In the genomic region with DNA sequence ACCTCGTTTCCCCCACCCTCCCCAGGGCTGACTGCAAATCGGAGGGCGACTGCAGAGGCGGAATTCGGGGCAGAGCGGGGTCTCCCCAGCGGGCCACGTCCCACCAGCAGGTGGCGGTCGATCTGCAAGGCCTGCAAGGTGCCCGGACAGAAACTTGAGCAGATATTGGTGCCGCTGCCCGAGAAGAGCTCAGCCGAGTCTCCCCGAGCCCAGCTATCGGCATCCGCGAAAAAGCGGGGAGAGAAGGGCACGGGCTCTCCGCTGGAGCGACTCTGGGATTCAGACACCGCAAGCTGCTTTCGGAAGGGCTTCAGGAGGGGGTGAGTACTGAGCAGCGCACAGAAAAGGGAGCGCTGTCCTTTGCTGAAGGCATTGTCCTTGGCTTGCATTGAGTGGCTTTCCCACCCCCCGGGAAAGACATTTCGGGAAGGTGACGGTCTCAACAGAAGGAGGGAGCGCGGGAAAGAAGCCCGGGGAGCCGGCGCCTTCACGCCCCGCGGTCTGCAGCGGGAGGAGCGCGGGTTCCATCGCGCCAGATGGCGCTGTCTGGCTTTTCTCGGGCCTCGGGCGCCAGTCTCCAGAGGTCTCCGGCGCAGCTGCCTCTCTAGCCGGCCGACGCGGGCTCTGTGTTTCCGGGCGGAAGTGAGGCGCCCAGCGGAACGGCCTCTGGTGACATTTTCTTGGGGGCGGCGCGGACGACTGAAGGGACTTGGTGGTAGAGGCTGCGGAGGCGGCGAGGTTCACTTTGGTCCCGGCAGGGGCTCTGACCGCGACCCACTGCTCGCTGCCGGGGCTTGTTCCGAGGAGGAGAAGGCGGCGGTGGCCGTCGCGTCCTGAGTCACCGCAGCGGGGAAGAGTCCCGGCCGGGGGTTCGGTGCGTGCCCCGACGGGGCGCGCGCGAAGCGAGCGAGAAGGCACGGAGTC, we compare ENCODE assay signal across 1 cellular context.
A peak's percentile ranks its signal among the peaks of the same experiment; 100 is the strongest.
TF ChIP-seq lines count a peak whose summit lies in the region.

No MANE protein-coding gene starts in this region.

TF ChIP-seq in K562, 482 proteins besides CTCF, POLR2A, EP300 and RAD21 (continued from another document and continues in another):
- TF ChIP-seq, protein P1, sequence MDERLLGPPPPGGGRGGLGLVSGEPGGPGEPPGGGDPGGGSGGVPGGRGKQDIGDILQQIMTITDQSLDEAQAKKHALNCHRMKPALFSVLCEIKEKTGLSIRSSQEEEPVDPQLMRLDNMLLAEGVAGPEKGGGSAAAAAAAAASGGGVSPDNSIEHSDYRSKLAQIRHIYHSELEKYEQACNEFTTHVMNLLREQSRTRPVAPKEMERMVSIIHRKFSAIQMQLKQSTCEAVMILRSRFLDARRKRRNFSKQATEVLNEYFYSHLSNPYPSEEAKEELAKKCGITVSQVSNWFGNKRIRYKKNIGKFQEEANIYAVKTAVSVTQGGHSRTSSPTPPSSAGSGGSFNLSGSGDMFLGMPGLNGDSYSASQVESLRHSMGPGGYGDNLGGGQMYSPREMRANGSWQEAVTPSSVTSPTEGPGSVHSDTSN (CRISPR knock-in tag; IDR thresholded peaks at IDR 0.05; ENCODE audit: low read depth): no peak
- TF ChIP-seq, protein P1 (tag; conservative IDR thresholded peaks at IDR 0.05; ENCODE audit: low read depth): no peak
- TF ChIP-seq, protein P2, sequence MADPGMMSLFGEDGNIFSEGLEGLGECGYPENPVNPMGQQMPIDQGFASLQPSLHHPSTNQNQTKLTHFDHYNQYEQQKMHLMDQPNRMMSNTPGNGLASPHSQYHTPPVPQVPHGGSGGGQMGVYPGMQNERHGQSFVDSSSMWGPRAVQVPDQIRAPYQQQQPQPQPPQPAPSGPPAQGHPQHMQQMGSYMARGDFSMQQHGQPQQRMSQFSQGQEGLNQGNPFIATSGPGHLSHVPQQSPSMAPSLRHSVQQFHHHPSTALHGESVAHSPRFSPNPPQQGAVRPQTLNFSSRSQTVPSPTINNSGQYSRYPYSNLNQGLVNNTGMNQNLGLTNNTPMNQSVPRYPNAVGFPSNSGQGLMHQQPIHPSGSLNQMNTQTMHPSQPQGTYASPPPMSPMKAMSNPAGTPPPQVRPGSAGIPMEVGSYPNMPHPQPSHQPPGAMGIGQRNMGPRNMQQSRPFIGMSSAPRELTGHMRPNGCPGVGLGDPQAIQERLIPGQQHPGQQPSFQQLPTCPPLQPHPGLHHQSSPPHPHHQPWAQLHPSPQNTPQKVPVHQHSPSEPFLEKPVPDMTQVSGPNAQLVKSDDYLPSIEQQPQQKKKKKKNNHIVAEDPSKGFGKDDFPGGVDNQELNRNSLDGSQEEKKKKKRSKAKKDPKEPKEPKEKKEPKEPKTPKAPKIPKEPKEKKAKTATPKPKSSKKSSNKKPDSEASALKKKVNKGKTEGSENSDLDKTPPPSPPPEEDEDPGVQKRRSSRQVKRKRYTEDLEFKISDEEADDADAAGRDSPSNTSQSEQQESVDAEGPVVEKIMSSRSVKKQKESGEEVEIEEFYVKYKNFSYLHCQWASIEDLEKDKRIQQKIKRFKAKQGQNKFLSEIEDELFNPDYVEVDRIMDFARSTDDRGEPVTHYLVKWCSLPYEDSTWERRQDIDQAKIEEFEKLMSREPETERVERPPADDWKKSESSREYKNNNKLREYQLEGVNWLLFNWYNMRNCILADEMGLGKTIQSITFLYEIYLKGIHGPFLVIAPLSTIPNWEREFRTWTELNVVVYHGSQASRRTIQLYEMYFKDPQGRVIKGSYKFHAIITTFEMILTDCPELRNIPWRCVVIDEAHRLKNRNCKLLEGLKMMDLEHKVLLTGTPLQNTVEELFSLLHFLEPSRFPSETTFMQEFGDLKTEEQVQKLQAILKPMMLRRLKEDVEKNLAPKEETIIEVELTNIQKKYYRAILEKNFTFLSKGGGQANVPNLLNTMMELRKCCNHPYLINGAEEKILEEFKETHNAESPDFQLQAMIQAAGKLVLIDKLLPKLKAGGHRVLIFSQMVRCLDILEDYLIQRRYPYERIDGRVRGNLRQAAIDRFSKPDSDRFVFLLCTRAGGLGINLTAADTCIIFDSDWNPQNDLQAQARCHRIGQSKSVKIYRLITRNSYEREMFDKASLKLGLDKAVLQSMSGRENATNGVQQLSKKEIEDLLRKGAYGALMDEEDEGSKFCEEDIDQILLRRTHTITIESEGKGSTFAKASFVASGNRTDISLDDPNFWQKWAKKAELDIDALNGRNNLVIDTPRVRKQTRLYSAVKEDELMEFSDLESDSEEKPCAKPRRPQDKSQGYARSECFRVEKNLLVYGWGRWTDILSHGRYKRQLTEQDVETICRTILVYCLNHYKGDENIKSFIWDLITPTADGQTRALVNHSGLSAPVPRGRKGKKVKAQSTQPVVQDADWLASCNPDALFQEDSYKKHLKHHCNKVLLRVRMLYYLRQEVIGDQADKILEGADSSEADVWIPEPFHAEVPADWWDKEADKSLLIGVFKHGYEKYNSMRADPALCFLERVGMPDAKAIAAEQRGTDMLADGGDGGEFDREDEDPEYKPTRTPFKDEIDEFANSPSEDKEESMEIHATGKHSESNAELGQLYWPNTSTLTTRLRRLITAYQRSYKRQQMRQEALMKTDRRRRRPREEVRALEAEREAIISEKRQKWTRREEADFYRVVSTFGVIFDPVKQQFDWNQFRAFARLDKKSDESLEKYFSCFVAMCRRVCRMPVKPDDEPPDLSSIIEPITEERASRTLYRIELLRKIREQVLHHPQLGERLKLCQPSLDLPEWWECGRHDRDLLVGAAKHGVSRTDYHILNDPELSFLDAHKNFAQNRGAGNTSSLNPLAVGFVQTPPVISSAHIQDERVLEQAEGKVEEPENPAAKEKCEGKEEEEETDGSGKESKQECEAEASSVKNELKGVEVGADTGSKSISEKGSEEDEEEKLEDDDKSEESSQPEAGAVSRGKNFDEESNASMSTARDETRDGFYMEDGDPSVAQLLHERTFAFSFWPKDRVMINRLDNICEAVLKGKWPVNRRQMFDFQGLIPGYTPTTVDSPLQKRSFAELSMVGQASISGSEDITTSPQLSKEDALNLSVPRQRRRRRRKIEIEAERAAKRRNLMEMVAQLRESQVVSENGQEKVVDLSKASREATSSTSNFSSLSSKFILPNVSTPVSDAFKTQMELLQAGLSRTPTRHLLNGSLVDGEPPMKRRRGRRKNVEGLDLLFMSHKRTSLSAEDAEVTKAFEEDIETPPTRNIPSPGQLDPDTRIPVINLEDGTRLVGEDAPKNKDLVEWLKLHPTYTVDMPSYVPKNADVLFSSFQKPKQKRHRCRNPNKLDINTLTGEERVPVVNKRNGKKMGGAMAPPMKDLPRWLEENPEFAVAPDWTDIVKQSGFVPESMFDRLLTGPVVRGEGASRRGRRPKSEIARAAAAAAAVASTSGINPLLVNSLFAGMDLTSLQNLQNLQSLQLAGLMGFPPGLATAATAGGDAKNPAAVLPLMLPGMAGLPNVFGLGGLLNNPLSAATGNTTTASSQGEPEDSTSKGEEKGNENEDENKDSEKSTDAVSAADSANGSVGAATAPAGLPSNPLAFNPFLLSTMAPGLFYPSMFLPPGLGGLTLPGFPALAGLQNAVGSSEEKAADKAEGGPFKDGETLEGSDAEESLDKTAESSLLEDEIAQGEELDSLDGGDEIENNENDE (IDR thresholded peaks at IDR 0.05; ENCODE audit: low read depth, low read length): no peak
- TF ChIP-seq CCAR2 (IDR thresholded peaks at IDR 0.05; ENCODE audit: low read depth, low read length) (no peak), CBFB (CRISPR knock-in tag; IDR thresholded peaks at IDR 0.05) (no peak), KAT8 (IDR thresholded peaks at IDR 0.05; ENCODE audit: low read depth) (no peak), NFE2 (IDR thresholded peaks at IDR 0.05; ENCODE audit: low read depth) (no peak), RBM15 (IDR thresholded peaks at IDR 0.05; ENCODE audit: insufficient read depth, low read length) (no peak), SMARCE1 (IDR thresholded peaks at IDR 0.05) (no peak), ZNF3 (CRISPR knock-in tag; IDR thresholded peaks at IDR 0.05) (no peak)
- TF ChIP-seq, protein P3, sequence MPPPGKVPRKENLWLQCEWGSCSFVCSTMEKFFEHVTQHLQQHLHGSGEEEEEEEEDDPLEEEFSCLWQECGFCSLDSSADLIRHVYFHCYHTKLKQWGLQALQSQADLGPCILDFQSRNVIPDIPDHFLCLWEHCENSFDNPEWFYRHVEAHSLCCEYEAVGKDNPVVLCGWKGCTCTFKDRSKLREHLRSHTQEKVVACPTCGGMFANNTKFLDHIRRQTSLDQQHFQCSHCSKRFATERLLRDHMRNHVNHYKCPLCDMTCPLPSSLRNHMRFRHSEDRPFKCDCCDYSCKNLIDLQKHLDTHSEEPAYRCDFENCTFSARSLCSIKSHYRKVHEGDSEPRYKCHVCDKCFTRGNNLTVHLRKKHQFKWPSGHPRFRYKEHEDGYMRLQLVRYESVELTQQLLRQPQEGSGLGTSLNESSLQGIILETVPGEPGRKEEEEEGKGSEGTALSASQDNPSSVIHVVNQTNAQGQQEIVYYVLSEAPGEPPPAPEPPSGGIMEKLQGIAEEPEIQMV (tag; conservative IDR thresholded peaks at IDR 0.05; ENCODE audit: low read depth): no peak
- TF ChIP-seq, protein P4, sequence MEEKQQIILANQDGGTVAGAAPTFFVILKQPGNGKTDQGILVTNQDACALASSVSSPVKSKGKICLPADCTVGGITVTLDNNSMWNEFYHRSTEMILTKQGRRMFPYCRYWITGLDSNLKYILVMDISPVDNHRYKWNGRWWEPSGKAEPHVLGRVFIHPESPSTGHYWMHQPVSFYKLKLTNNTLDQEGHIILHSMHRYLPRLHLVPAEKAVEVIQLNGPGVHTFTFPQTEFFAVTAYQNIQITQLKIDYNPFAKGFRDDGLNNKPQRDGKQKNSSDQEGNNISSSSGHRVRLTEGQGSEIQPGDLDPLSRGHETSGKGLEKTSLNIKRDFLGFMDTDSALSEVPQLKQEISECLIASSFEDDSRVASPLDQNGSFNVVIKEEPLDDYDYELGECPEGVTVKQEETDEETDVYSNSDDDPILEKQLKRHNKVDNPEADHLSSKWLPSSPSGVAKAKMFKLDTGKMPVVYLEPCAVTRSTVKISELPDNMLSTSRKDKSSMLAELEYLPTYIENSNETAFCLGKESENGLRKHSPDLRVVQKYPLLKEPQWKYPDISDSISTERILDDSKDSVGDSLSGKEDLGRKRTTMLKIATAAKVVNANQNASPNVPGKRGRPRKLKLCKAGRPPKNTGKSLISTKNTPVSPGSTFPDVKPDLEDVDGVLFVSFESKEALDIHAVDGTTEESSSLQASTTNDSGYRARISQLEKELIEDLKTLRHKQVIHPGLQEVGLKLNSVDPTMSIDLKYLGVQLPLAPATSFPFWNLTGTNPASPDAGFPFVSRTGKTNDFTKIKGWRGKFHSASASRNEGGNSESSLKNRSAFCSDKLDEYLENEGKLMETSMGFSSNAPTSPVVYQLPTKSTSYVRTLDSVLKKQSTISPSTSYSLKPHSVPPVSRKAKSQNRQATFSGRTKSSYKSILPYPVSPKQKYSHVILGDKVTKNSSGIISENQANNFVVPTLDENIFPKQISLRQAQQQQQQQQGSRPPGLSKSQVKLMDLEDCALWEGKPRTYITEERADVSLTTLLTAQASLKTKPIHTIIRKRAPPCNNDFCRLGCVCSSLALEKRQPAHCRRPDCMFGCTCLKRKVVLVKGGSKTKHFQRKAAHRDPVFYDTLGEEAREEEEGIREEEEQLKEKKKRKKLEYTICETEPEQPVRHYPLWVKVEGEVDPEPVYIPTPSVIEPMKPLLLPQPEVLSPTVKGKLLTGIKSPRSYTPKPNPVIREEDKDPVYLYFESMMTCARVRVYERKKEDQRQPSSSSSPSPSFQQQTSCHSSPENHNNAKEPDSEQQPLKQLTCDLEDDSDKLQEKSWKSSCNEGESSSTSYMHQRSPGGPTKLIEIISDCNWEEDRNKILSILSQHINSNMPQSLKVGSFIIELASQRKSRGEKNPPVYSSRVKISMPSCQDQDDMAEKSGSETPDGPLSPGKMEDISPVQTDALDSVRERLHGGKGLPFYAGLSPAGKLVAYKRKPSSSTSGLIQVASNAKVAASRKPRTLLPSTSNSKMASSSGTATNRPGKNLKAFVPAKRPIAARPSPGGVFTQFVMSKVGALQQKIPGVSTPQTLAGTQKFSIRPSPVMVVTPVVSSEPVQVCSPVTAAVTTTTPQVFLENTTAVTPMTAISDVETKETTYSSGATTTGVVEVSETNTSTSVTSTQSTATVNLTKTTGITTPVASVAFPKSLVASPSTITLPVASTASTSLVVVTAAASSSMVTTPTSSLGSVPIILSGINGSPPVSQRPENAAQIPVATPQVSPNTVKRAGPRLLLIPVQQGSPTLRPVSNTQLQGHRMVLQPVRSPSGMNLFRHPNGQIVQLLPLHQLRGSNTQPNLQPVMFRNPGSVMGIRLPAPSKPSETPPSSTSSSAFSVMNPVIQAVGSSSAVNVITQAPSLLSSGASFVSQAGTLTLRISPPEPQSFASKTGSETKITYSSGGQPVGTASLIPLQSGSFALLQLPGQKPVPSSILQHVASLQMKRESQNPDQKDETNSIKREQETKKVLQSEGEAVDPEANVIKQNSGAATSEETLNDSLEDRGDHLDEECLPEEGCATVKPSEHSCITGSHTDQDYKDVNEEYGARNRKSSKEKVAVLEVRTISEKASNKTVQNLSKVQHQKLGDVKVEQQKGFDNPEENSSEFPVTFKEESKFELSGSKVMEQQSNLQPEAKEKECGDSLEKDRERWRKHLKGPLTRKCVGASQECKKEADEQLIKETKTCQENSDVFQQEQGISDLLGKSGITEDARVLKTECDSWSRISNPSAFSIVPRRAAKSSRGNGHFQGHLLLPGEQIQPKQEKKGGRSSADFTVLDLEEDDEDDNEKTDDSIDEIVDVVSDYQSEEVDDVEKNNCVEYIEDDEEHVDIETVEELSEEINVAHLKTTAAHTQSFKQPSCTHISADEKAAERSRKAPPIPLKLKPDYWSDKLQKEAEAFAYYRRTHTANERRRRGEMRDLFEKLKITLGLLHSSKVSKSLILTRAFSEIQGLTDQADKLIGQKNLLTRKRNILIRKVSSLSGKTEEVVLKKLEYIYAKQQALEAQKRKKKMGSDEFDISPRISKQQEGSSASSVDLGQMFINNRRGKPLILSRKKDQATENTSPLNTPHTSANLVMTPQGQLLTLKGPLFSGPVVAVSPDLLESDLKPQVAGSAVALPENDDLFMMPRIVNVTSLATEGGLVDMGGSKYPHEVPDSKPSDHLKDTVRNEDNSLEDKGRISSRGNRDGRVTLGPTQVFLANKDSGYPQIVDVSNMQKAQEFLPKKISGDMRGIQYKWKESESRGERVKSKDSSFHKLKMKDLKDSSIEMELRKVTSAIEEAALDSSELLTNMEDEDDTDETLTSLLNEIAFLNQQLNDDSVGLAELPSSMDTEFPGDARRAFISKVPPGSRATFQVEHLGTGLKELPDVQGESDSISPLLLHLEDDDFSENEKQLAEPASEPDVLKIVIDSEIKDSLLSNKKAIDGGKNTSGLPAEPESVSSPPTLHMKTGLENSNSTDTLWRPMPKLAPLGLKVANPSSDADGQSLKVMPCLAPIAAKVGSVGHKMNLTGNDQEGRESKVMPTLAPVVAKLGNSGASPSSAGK (IDR thresholded peaks at IDR 0.05): peak; percentile 68
- TF ChIP-seq, protein P5, sequence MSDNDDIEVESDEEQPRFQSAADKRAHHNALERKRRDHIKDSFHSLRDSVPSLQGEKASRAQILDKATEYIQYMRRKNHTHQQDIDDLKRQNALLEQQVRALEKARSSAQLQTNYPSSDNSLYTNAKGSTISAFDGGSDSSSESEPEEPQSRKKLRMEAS (CRISPR knock-in tag; IDR thresholded peaks at IDR 0.05): no peak; the same call in 1 of the 2 replicates
